In the genomic region with DNA sequence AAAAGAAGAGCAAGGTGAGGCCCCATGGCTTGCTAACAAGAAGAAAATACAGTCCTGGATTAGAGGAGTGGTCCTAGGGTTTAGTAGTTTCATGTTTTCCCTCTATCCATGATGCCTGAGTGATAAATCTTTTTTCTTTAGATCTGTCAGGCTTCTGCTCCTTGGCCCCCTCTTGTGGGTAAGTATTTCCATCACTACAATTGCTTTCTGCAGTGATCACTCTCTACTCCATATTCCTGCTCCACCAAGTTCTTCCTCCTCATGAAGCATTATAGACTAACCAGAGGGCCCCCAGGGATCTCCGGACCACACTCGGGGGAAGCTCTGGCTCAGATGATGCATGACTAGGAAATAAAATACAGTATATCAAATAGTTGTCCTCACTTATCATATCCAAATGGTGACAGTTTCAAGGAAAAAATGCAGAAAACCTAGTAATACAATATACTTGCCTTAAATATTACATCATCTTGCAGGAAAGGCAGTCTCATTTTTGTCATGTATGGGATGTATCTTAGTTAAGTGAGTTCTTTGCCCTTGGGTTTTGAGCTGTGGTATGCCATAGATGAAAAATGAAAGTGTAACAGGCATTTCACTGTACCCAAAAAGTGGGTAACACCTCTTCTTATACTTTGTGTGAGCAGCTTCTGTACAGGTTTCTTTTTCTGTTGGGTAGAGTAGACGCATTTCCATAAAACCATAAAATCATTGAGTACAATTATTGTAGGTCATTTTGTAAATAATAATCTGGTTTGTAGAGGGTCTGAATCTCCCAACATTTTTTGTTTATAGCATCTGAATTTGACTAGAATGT, we compare ENCODE assay signal across 8 cellular contexts.
DNase-seq lines count a peak whose midpoint lies in the region; ATAC-seq and TF ChIP-seq lines count a peak whose summit lies in the region.
"Had no signal": no experiment of that assay in that cellular context is flagged by ENCODE, and none has a peak within 500 bp of the region (broad histone marks: within the 10 kb centered on the region; RNA-seq: fewer than 3 reads in every experiment).

No MANE protein-coding gene starts in this region.

- no peaks in the 10 kb centered on the region for H3K27me3 Mint-ChIP-seq in nephron (ENCODE audit: low read depth)

- no peaks in the 10 kb centered on the region for H3K79me2 ChIP-seq in KMS-11 (ENCODE audit: insufficient read depth, low read depth)

- H3K36me3 ChIP-seq in KMS-11 (ENCODE audit: insufficient read depth) (no peaks in the 10 kb centered on the region), brain microvascular endothelial cell (replicated peaks) (no peaks in the 10 kb centered on the region)

- no peak overlapping the region for H3K9ac ChIP-seq in KMS-11

- DNase-seq in GM03348 (ENCODE audit: low spot score) (peak; percentile 12), brain microvascular endothelial cell (peak; percentile 38), NCI-H128 (lab: John Stamatoyannopoulos, UW; ENCODE audit: unreplicated experiment) (no peak), HuH-7 (ENCODE audit: low spot score) (no peak)
- no peak for DNase-seq in activated naive CD4-positive, alpha-beta T cell treated with anti-CD3 and anti-CD28 coated beads, Interleukin-2, amount 50 U/mL, for 72 hours (ENCODE audit: low spot score in 2 of 2)
- DNase-seq: activated naive CD8-positive, alpha-beta T cell treated with anti-CD3 and anti-CD28 coated beads, Interleukin-2, amount 10 ng/mL, durations not matched to agents 7 days and 5 days had no signal

- H3K27ac Mint-ChIP-seq in nephron = peak overlapping the region; percentile 66 to 86 (median 73)
- H3K27ac Mint-ChIP-seq in activated naive CD4-positive, alpha-beta T cell treated with anti-CD3 and anti-CD28 coated beads, Interleukin-2, amount 50 U/mL, for 72 hours = no peak overlapping the region
- H3K27ac Mint-ChIP-seq: activated naive CD8-positive, alpha-beta T cell treated with anti-CD3 and anti-CD28 coated beads, Interleukin-2, amount 10 ng/mL, durations not matched to agents 7 days and 5 days had no signal

- H3K4me1 Mint-ChIP-seq in nephron = peaks cover 30% of the 10 kb centered on the region
- H3K4me1 Mint-ChIP-seq: activated naive CD8-positive, alpha-beta T cell treated with anti-CD3 and anti-CD28 coated beads, Interleukin-2, amount 10 ng/mL, durations not matched to agents 7 days and 5 days had no signal

- no peak overlapping the region for H2AFZ ChIP-seq in KMS-11 (ENCODE audit: low read depth)

- H3K4me3 Mint-ChIP-seq in nephron = no peak overlapping the region
- H3K4me3 Mint-ChIP-seq: activated naive CD8-positive, alpha-beta T cell treated with anti-CD3 and anti-CD28 coated beads, Interleukin-2, amount 10 ng/mL, durations not matched to agents 7 days and 5 days had no signal

- H3K27me3 ChIP-seq in KMS-11 (ENCODE audit: insufficient read depth, low read depth) (no peaks in the 10 kb centered on the region), brain microvascular endothelial cell (replicated peaks) (no peaks in the 10 kb centered on the region)

- H3K4me2 ChIP-seq in KMS-11 = no peak overlapping the region

- peak; percentile 71 for TF ChIP-seq CTCF in KMS-11 (conservative IDR thresholded peaks at IDR 0.05; ENCODE audit: low read depth, low read length)
- peak; percentile 74 for TF ChIP-seq CTCF in brain microvascular endothelial cell (IDR thresholded peaks at IDR 0.05; ENCODE audit: low read depth, low read length, missing control alignments)
- peak in 1 of 3 experiments; percentile 48 for TF ChIP-seq CTCF in nephron (IDR thresholded peaks at IDR 0.05; ENCODE audit: unreplicated experiment in 3 of 3)

- H3K27ac ChIP-seq in KMS-11 (no peak overlapping the region), brain microvascular endothelial cell (no peak overlapping the region)

- H3K9me3 Mint-ChIP-seq in nephron = no peaks in the 10 kb centered on the region
- no peaks in the 10 kb centered on the region for H3K9me3 Mint-ChIP-seq in activated naive CD4-positive, alpha-beta T cell treated with anti-CD3 and anti-CD28 coated beads, Interleukin-2, amount 50 U/mL, for 72 hours
- H3K9me3 Mint-ChIP-seq: activated naive CD8-positive, alpha-beta T cell treated with anti-CD3 and anti-CD28 coated beads, Interleukin-2, amount 10 ng/mL, durations not matched to agents 7 days and 5 days had no signal

- H4K20me1 ChIP-seq in KMS-11 (ENCODE audit: insufficient read depth) = no peaks in the 10 kb centered on the region

- no peak for ATAC-seq in activated naive CD4-positive, alpha-beta T cell treated with anti-CD3 and anti-CD28 coated beads, Interleukin-2, amount 50 U/mL, for 72 hours

- in situ Hi-C loops in brain microvascular endothelial cell (cut with HindIII; ENCODE audit: low pct_ligation_motif_present, low sequenced_read_pairs) = no loop called here

- H3K4me3 ChIP-seq in KMS-11 (IDR thresholded peaks at IDR 0.05; ENCODE audit: insufficient read depth, low read depth, low read length) (no peak overlapping the region), brain microvascular endothelial cell (ENCODE audit: low read depth, low read length) (no peak overlapping the region)

- peaks cover 12% of the 10 kb centered on the region for H3K4me1 ChIP-seq in KMS-11 (ENCODE audit: low read depth, poor library complexity, severe bottlenecking)

- H3K36me3 Mint-ChIP-seq in nephron (ENCODE audit: low read depth) = no peaks in the 10 kb centered on the region
- no peaks in the 10 kb centered on the region for H3K36me3 Mint-ChIP-seq in activated naive CD4-positive, alpha-beta T cell treated with anti-CD3 and anti-CD28 coated beads, Interleukin-2, amount 50 U/mL, for 72 hours
- H3K36me3 Mint-ChIP-seq: activated naive CD8-positive, alpha-beta T cell treated with anti-CD3 and anti-CD28 coated beads, Interleukin-2, amount 10 ng/mL, durations not matched to agents 7 days and 5 days had no signal

Comparison
In these comparisons a context has a peak if more than half of its experiments do, and no peak if none do; other contexts are left out.
1. DNase-seq: peak in GM03348 (single experiment) and brain microvascular endothelial cell (single experiment); none in NCI-H128 (single experiment), HuH-7 (single experiment) and activated naive CD4-positive, alpha-beta T cell treated with anti-CD3 and anti-CD28 coated beads, Interleukin-2, amount 50 U/mL, for 72 hours (0 of 2).
2. H3K27ac Mint-ChIP-seq: peak in nephron (3 of 3); none in activated naive CD4-positive, alpha-beta T cell treated with anti-CD3 and anti-CD28 coated beads, Interleukin-2, amount 50 U/mL, for 72 hours (0 of 2).